ENCODE assay signal across 10 cellular contexts in the genomic region with DNA sequence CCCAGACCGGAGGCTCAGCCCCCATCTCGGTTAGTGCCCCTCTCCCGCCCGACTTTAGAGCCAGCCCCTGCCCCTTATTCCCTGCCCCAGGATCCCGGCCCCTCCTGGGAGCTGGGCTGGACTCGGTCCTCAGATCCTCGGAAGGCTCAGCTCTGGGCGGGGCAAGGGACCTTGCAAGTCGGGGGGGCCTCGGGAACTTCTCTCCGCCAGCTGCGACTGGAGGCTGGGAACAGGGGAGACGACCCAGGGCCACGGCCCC. TPM values are rescaled to one million over a fixed set of nuclear protein-coding genes. Genes with fewer than 3 reads are reported as not detected.
A peak's percentile ranks its signal among the peaks of the same experiment; 100 is the strongest.
DNase-seq lines count a peak whose midpoint lies in the region; ATAC-seq, FAIRE-seq and TF ChIP-seq lines count a peak whose summit lies in the region.
"Had no signal": no experiment of that assay in that cellular context is flagged by ENCODE, and none has a peak within 500 bp of the region (broad histone marks: within the 10 kb centered on the region; RNA-seq: fewer than 3 reads in every experiment).

No MANE protein-coding gene starts in this region.

- H3K4me2 ChIP-seq in BLaER1, result peak overlapping the region; percentile 84

- peaks cover 39% of the 10 kb centered on the region for H3K4me1 Mint-ChIP-seq in endothelial cell (ENCODE audit: unreplicated experiment)
- H3K4me1 Mint-ChIP-seq in natural killer cell treated with Interleukin-12 subunit alpha and Interleukin-12 subunit beta and Interleukin-15 and Interleukin-18, amount 100 ng/mL, for 72 hours (ENCODE audit: low read depth in 2 of 2), result peaks cover 12 to 18% of the 10 kb centered on the region in 2 donors

- H3K9ac ChIP-seq in BLaER1 (peak overlapping the region; percentile 71), NT2/D1 (ENCODE audit: insufficient read length, low read depth) (peak overlapping the region; percentile 80)

- H3K27me3 Mint-ChIP-seq in endothelial cell (ENCODE audit: unreplicated experiment), result peaks cover 8% of the 10 kb centered on the region
- peaks cover 8 to 17% of the 10 kb centered on the region in 2 donors for H3K27me3 Mint-ChIP-seq in natural killer cell treated with Interleukin-12 subunit alpha and Interleukin-12 subunit beta and Interleukin-15 and Interleukin-18, amount 100 ng/mL, for 72 hours

- H3K27me3 ChIP-seq in BLaER1 (peaks cover 45% of the 10 kb centered on the region), NT2/D1 (ENCODE audit: insufficient read depth, insufficient read length) (peaks cover 7% of the 10 kb centered on the region), HAP-1 (ENCODE audit: low read depth) (no peaks in the 10 kb centered on the region)

- H3K9me3 Mint-ChIP-seq in endothelial cell (ENCODE audit: unreplicated experiment), result no peaks in the 10 kb centered on the region
- no peaks in the 10 kb centered on the region for H3K9me3 Mint-ChIP-seq in natural killer cell treated with Interleukin-12 subunit alpha and Interleukin-12 subunit beta and Interleukin-15 and Interleukin-18, amount 100 ng/mL, for 72 hours

- FAIRE-seq in D721Med (lab: Jason Lieb, UNC), result no peak

- in situ Hi-C loops in HAP-1 (cut with MboI; ENCODE audit: low sequenced_read_pairs), result no loop called here

- H3K36me3 Mint-ChIP-seq in endothelial cell (ENCODE audit: low read depth, unreplicated experiment), result no peaks in the 10 kb centered on the region
- no peaks in the 10 kb centered on the region for H3K36me3 Mint-ChIP-seq in natural killer cell treated with Interleukin-12 subunit alpha and Interleukin-12 subunit beta and Interleukin-15 and Interleukin-18, amount 100 ng/mL, for 72 hours

- H3K4me1 ChIP-seq in BLaER1 (peaks cover 35% of the 10 kb centered on the region), NT2/D1 (ENCODE audit: insufficient read depth, insufficient read length) (peaks cover 18% of the 10 kb centered on the region), HAP-1 (peaks cover 3% of the 10 kb centered on the region)

- H3K4me3 Mint-ChIP-seq in endothelial cell (ENCODE audit: unreplicated experiment), result peak overlapping the region; percentile 82
- H3K4me3 Mint-ChIP-seq in natural killer cell treated with Interleukin-12 subunit alpha and Interleukin-12 subunit beta and Interleukin-15 and Interleukin-18, amount 100 ng/mL, for 72 hours, result peak overlapping the region; percentile 62

- H4K20me1 ChIP-seq in BLaER1, result no peaks in the 10 kb centered on the region

- TF ChIP-seq CTCF in endothelial cell (IDR thresholded peaks at IDR 0.05; ENCODE audit: unreplicated experiment) (no peak), D721Med (IDR thresholded peaks at IDR 0.05; ENCODE audit: insufficient read depth, missing control alignments) (no peak)

- H3K36me3 ChIP-seq in BLaER1, result no peaks in the 10 kb centered on the region
- H3K36me3 ChIP-seq in NT2/D1 (ENCODE audit: insufficient read depth, insufficient read length, low read length), result no peaks in the 10 kb centered on the region
- no peaks in the 10 kb centered on the region for H3K36me3 ChIP-seq in HAP-1 (replicated peaks)

- no peak for ATAC-seq in natural killer cell treated with Interleukin-12 subunit alpha and Interleukin-12 subunit beta and Interleukin-15 and Interleukin-18, amount 100 ng/mL, for 72 hours
- ATAC-seq in HG02981 (IDR thresholded peaks at IDR 0.05; ENCODE audit: unreplicated experiment), result no peak

- H3K27ac Mint-ChIP-seq in endothelial cell (ENCODE audit: unreplicated experiment), result no peak overlapping the region
- no peak overlapping the region for H3K27ac Mint-ChIP-seq in natural killer cell treated with Interleukin-12 subunit alpha and Interleukin-12 subunit beta and Interleukin-15 and Interleukin-18, amount 100 ng/mL, for 72 hours

- H3K9me3 ChIP-seq in BLaER1 (peaks cover 4% of the 10 kb centered on the region; the same call in 1 of the 2 replicates), NT2/D1 (ENCODE audit: insufficient read depth, low read length) (no peaks in the 10 kb centered on the region), HAP-1 (no peaks in the 10 kb centered on the region)

- H3K4me3 ChIP-seq in BLaER1 (peak overlapping the region; percentile 65), NT2/D1 (ENCODE audit: insufficient read length, low read depth) (peak overlapping the region; percentile 64), HAP-1 (no peak overlapping the region)

- peak overlapping the region; percentile 71 for H3K27ac ChIP-seq in BLaER1

- DNase-seq in NT2/D1 (ENCODE audit: low read depth, low spot score) (no peak), endothelial cell (ENCODE audit: low spot score) (no peak), NCI-H1417 (lab: John Stamatoyannopoulos, UW) (no peak), D721Med (ENCODE audit: insufficient read length, low spot score) (no peak), HAP-1 (ENCODE audit: low spot score in 2 of 2) (no peak)
- DNase-seq in natural killer cell treated with Interleukin-12 subunit alpha and Interleukin-12 subunit beta and Interleukin-15 and Interleukin-18, amount 100 ng/mL, for 72 hours (ENCODE audit: low spot score), result no peak

RNA-seq across cellular contexts. Expression of a gene that starts 2.5 kb away (rescaled TPM):
- not detected for total RNA-seq in endothelial cell (ENCODE audit: unreplicated experiment)
- total RNA-seq in natural killer cell treated with Interleukin-12 subunit alpha and Interleukin-12 subunit beta and Interleukin-15 and Interleukin-18, amount 100 ng/mL, for 72 hours, result not detected
- total RNA-seq: renal cortical epithelial cell; T-helper 1 cell treated with Interleukin-12 subunit alpha and Interleukin-12 subunit beta and Interleukin-4 antibody, amounts not matched to agents 30 ng/mL and 1 ng/mL, for 36 hours had no signal

RNA-seq across cellular contexts. Expression of a gene that starts 12.4 kb away (rescaled TPM):
- total RNA-seq in endothelial cell (ENCODE audit: unreplicated experiment), result 52.9 TPM
- not detected for total RNA-seq in natural killer cell treated with Interleukin-12 subunit alpha and Interleukin-12 subunit beta and Interleukin-15 and Interleukin-18, amount 100 ng/mL, for 72 hours

RNA-seq across cellular contexts. Expression of a gene that starts 13.4 kb away (rescaled TPM):
- total RNA-seq in endothelial cell (ENCODE audit: unreplicated experiment), result 563 TPM
- not detected for total RNA-seq in natural killer cell treated with Interleukin-12 subunit alpha and Interleukin-12 subunit beta and Interleukin-15 and Interleukin-18, amount 100 ng/mL, for 72 hours
- total RNA-seq: T-helper 1 cell treated with Interleukin-12 subunit alpha and Interleukin-12 subunit beta and Interleukin-4 antibody, amounts not matched to agents 30 ng/mL and 1 ng/mL, for 36 hours had no signal

RNA-seq across cellular contexts. Expression of a gene that starts 49.3 kb away (rescaled TPM):
- not detected for total RNA-seq in endothelial cell (ENCODE audit: unreplicated experiment)
- total RNA-seq in natural killer cell treated with Interleukin-12 subunit alpha and Interleukin-12 subunit beta and Interleukin-15 and Interleukin-18, amount 100 ng/mL, for 72 hours, result not detected
- total RNA-seq: renal cortical epithelial cell; T-helper 1 cell treated with Interleukin-12 subunit alpha and Interleukin-12 subunit beta and Interleukin-4 antibody, amounts not matched to agents 30 ng/mL and 1 ng/mL, for 36 hours had no signal

Comparison
In these comparisons a context has a peak if more than half of its experiments do, and no peak if none do; other contexts are left out.
1. RNA of a gene that starts 12.4 kb away (total RNA-seq): 52.9 TPM in endothelial cell (single experiment); not detected in natural killer cell treated with Interleukin-12 subunit alpha and Interleukin-12 subunit beta and Interleukin-15 and Interleukin-18, amount 100 ng/mL, for 72 hours; every median in the first group is over 10 times any median in the second.
2. RNA of a gene that starts 13.4 kb away (total RNA-seq): 563 TPM in endothelial cell (single experiment); not detected in natural killer cell treated with Interleukin-12 subunit alpha and Interleukin-12 subunit beta and Interleukin-15 and Interleukin-18, amount 100 ng/mL, for 72 hours; every median in the first group is over 100 times any median in the second.